ENCODE assay signal across 8 cellular contexts in the genomic region with DNA sequence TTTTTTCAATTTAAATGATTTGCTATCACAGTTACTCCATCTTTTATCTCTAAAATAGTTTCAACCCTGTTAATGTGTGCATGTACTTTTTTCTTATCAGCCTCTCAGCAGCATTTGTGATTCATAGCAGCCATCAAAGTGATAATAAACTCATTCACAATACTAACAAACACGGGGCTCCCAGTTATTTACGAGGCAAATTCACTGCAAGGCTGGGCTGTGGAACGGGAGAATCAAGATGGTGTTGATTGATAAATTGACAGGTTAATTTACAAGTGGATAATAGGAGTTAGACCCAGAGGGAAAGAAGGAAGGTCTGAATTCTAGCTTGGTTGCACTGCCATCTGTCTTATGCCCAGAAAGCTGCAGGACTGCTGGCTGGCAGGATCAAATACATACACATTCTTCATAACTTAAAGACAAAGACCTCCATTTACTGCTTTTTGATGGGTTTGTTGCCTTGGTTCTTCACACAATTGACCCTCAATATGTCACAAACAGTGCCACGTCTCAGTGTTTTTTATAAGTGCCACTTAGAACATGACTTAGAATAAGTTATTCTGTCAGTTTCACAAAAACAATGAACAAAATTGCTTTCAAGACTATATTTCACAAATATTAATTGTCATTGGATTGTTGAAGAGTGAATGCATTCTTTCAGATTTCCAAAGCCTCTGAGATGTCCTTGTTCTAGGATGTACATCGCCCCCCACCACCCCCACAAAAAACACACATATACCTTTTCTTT.
DNase-seq lines count a peak whose midpoint lies in the region; ATAC-seq and TF ChIP-seq lines count a peak whose summit lies in the region.

No MANE protein-coding gene starts in this region.

- no peak overlapping the region for H3K27ac ChIP-seq in right lobe of liver

- peaks cover 0 to 6% (median 2%) of the 10 kb centered on the region in 4 donors for H3K4me1 ChIP-seq in right lobe of liver

- in situ Hi-C loops in astrocyte of the cerebellum (cut with HindIII; ENCODE audit: low sequenced_read_pairs): no loop called here

- DNase-seq in NCI-H1105 (lab: John Stamatoyannopoulos, UW) (peak; percentile 7), astrocyte of the cerebellum (ENCODE audit: low read depth) (no peak), right lobe of liver (no peak), KG1 (lab: John Stamatoyannopoulos, UW) (no peak)
- no peak for DNase-seq in stimulated activated naive CD4-positive, alpha-beta T cell treated with Interleukin-2 at 50 U/mL for 16 hours (lab: John Stamatoyannopoulos, UW)

- no peaks in the 10 kb centered on the region for H3K36me3 ChIP-seq in right lobe of liver

- no peaks in the 10 kb centered on the region for H3K9me3 ChIP-seq in right lobe of liver

- no peak for TF ChIP-seq POLR2A in right lobe of liver (IDR thresholded peaks at IDR 0.05)

- no peak overlapping the region for H3K4me3 ChIP-seq in astrocyte of the cerebellum (ENCODE audit: low read depth, low read length)
- H3K4me3 ChIP-seq in right lobe of liver: no peak overlapping the region

- WGBS in right lobe of liver (ENCODE audit: insufficient coverage, low coverage, low lambda C conversion rate, missing lambda C conversion rate): 20% methylated on average over 5 of the region's 5 CpGs

- peak; percentile 77 to 87 (median 85) for ATAC-seq in right lobe of liver
- no peak for ATAC-seq in GM18867 (IDR thresholded peaks at IDR 0.05; ENCODE audit: unreplicated experiment)
- no peak for ATAC-seq in HG02798 (IDR thresholded peaks at IDR 0.05; ENCODE audit: poor library complexity, unreplicated experiment)

- H3K27me3 ChIP-seq in right lobe of liver: no peaks in the 10 kb centered on the region

- peak; percentile 24; the same call in 1 of the 3 replicates for TF ChIP-seq CTCF in GM12872 (IDR thresholded peaks at IDR 0.05; ENCODE audit: insufficient read depth, low read depth, low read length)
- peak; percentile 41 for TF ChIP-seq CTCF in astrocyte of the cerebellum (IDR thresholded peaks at IDR 0.05; ENCODE audit: low read depth, low read length, missing control alignments)
- TF ChIP-seq CTCF in right lobe of liver (IDR thresholded peaks at IDR 0.05): peak; percentile 63 to 71 (median 69)

- intact Hi-C loops in right lobe of liver (cut with DNase I): loop anchor here in 1 of 2 donors (10.0 kb wide), 1 partner anchor 539 kb away; no protein-coding TSS in a partner anchor

Comparison
In these comparisons a context has a peak if more than half of its experiments do, and no peak if none do; other contexts are left out.
1. ATAC-seq: peak in right lobe of liver (4 of 4); none in GM18867 (single experiment) and HG02798 (single experiment).
2. Peak in every context shown above with its lines, with median percentiles within 50 percentile points of each other: CTCF ChIP-seq.